Comparison of ENCODE assay signal across 8 cellular contexts in the genomic region with DNA sequence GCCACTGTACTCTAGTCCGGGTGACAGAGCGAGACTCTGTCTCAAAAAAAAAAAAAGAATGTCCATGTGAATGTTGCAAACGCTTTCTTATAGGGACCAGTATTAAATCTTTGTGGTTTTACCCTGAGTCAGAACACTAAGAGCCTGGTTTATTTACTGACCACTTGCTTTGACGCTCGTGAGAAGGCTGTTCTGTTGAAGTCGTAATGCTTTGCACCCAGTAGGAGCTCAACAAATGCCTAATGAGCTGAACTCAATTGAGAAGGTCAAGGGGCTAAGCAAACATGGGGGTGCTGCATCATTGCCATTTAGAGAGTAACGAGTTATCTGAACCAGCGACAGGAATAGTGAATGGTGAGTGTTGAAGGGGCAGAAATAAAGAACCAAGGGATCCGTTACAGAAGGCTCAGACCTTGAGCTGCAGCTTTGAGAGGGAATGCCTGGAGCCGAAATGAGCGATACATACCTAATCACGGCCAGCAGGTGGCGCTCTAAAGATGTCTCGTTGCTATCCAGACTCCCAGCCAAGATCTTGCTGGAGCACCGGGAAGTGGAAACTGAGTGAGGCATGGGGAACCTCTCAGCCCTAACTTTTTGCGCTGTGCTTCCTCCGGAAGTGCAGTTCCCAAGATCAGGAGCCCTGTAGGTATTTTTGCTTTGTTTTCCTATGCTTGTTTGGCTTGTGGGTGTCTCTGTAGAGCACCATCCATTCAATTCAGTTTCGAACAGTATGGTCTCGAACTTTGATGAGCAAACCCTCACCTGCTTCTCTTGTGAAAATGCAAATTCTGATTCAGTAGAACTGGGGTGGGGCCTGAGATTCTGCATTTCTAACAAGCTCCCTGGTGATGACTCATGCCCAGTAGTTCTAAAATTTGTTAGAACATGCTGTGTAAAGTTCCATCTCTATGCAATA. TPM values are rescaled to one million over a fixed set of nuclear protein-coding genes. Genes with fewer than 3 reads are reported as not detected.
DNase-seq lines count a peak whose midpoint lies in the region; ATAC-seq and TF ChIP-seq lines count a peak whose summit lies in the region.

No MANE protein-coding gene starts in this region.

- H3K9me3 ChIP-seq in colonic mucosa = no peaks in the 10 kb centered on the region

- H3K27me3 Mint-ChIP-seq in activated CD4-positive, alpha-beta T cell treated with anti-CD3 and anti-CD28 coated beads for 36 hours = peaks cover 5% of the 10 kb centered on the region

- no peaks in the 10 kb centered on the region for H3K4me1 ChIP-seq in colonic mucosa

- ATAC-seq in activated CD4-positive, alpha-beta T cell treated with anti-CD3 and anti-CD28 coated beads for 36 hours = peak; percentile 81
- ATAC-seq in left colon = peak; percentile 80
- ATAC-seq in HG02759 (IDR thresholded peaks at IDR 0.05; ENCODE audit: unreplicated experiment) = no peak

- H3K4me3 ChIP-seq in AG09309 (ENCODE audit: control insufficient read depth, low read depth, low read length) (no peak overlapping the region), colonic mucosa (no peak overlapping the region)

- no peaks in the 10 kb centered on the region for H3K27me3 ChIP-seq in colonic mucosa

- DNase-seq in AG09309 (ENCODE audit: low read depth) (peak; percentile 53), HCEC 1CT (peak; percentile 79), NCI-H446 treated with DMSO at 0.1 percent for 48 hours (lab: John Stamatoyannopoulos, UW) (peak; percentile 67), colonic mucosa (peak; percentile 92), left colon (peak; percentile 85 to 89)
- DNase-seq in activated CD4-positive, alpha-beta T cell treated with anti-CD3 and anti-CD28 coated beads for 36 hours = peak; percentile 90
- DNase-seq in stimulated activated CD4-positive, alpha-beta T cell treated with anti-CD3 and anti-CD28 coated beads, Interleukin-2, amount 100 ng/mL, for 4 hours (ENCODE audit: low read depth) = peak; percentile 61

- peaks cover 16% of the 10 kb centered on the region for H3K4me1 Mint-ChIP-seq in activated CD4-positive, alpha-beta T cell treated with anti-CD3 and anti-CD28 coated beads for 36 hours

- H3K4me3 Mint-ChIP-seq in activated CD4-positive, alpha-beta T cell treated with anti-CD3 and anti-CD28 coated beads for 36 hours = no peak overlapping the region

- TF ChIP-seq CTCF in AG09309 (IDR thresholded peaks at IDR 0.05; ENCODE audit: control insufficient read depth, insufficient read depth, low read depth, low read length, missing control alignments) (peak; percentile 80), colonic mucosa (IDR thresholded peaks at IDR 0.05) (peak; percentile 76)

- CTCF ChIA-PET in activated CD4-positive, alpha-beta T cell treated with anti-CD3 and anti-CD28 coated beads for 36 hours (lab: Charles Lee) = interaction anchor here (0.6 to 2.2 kb wide), 39 partner anchors 10 to 587 kb away, joined by 3 to 21 read pairs (median 4); a partner anchor contains a TSS

- intact Hi-C loops in activated CD4-positive, alpha-beta T cell treated with anti-CD3 and anti-CD28 coated beads for 36 hours (cut with DNase I, micrococcal nuclease) = loop anchor here (1.0 to 10.0 kb wide), 3 partner anchors 336 to 585 kb away; no protein-coding TSS in a partner anchor
- intact Hi-C loops in colonic mucosa (cut with DNase I) (loop anchor here (2.0 to 10.0 kb wide), 3 partner anchors 67 to 485 kb away; no protein-coding TSS in a partner anchor), left colon (cut with DNase I, micrococcal nuclease) (loop anchor here (5.0 to 10.0 kb wide), 2 partner anchors 335 to 337 kb away; a partner anchor contains a TSS)

- no peak overlapping the region for H3K9ac ChIP-seq in colonic mucosa (ENCODE audit: low read depth in 2 of 2, low read length in 2 of 2)

- H3K36me3 ChIP-seq in colonic mucosa = no peaks in the 10 kb centered on the region

- no peak overlapping the region for H3K27ac Mint-ChIP-seq in activated CD4-positive, alpha-beta T cell treated with anti-CD3 and anti-CD28 coated beads for 36 hours

- no peaks in the 10 kb centered on the region for H3K9me3 Mint-ChIP-seq in activated CD4-positive, alpha-beta T cell treated with anti-CD3 and anti-CD28 coated beads for 36 hours (ENCODE audit: low read depth)

- no peak overlapping the region for H3K27ac ChIP-seq in colonic mucosa

- H3K36me3 Mint-ChIP-seq in activated CD4-positive, alpha-beta T cell treated with anti-CD3 and anti-CD28 coated beads for 36 hours (ENCODE audit: low read depth) = no peaks in the 10 kb centered on the region

- POLR2A ChIA-PET in activated CD4-positive, alpha-beta T cell treated with anti-CD3 and anti-CD28 coated beads for 36 hours (lab: Charles Lee) = interaction anchor here (0.6 to 1.0 kb wide), 3 partner anchors 25 to 88 kb away, joined by 3 to 6 read pairs (median 5); a partner anchor contains a TSS

RNA-seq across cellular contexts. Expression of a gene that starts 12.6 kb away (rescaled TPM):
- total RNA-seq in activated CD4-positive, alpha-beta T cell treated with anti-CD3 and anti-CD28 coated beads for 36 hours = not detected
- total RNA-seq in colonic mucosa = not detected
- not detected for total RNA-seq in left colon

RNA-seq across cellular contexts. Expression of a gene that starts 25.5 kb away (rescaled TPM):
- 10 to 100 TPM; 51.9 to 58.6 TPM for total RNA-seq in activated CD4-positive, alpha-beta T cell treated with anti-CD3 and anti-CD28 coated beads for 36 hours
- total RNA-seq in colonic mucosa (10 to 100 TPM; 47.1 TPM), left colon (10 to 100 TPM; 52.0 to 65.4 TPM)

RNA-seq across cellular contexts. Expression of a gene that starts 27.2 kb away (rescaled TPM):
- 1,000 to 10,000 TPM; 3,064 to 3,721 TPM for total RNA-seq in activated CD4-positive, alpha-beta T cell treated with anti-CD3 and anti-CD28 coated beads for 36 hours
- total RNA-seq in colonic mucosa = 1,000 to 10,000 TPM; 1,223 to 1,367 TPM
- total RNA-seq in left colon = 1,000 to 10,000 TPM; 1,187 to 1,236 TPM
